12 cellular contexts compared by ENCODE assay signal in the genomic region with DNA sequence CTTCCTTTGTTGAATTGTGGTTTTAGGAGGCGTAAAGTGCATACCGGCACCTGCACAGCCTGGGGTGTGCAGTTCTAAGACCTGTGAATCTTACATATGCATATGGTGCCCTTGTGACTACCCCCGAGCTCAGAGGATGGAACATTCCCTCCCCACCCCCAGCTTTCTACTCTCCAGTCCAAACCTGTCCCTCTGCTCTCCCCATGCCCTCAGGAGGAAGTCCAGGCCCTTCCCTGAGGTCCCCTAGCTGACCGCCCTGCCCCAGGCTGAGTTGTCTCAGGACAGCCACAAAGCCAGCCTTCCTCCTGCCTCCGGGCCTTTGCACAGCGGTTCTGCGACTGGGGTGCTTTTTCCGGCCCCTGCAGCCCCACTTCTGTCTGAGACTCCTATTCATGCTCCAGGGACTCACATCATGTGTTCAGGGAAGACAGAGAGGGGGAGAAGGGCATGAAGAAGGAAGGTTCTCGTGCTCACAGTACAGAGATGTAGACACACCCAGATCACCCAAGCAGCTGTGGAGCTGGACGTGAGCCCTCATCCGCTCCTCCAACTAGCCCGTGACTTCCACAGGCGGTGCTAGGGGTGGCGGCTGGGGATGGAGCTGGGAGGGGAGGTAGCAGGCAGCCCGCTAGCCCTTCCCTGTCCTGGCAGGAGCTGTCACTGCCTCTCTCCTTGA. TPM values are rescaled to one million over a fixed set of nuclear protein-coding genes. Genes with fewer than 3 reads are reported as not detected.
DNase-seq lines count a peak whose midpoint lies in the region; ATAC-seq and TF ChIP-seq lines count a peak whose summit lies in the region.
"Had no signal": no experiment of that assay in that cellular context is flagged by ENCODE, and none has a peak within 500 bp of the region (broad histone marks: within the 10 kb centered on the region; RNA-seq: fewer than 3 reads in every experiment).

No MANE protein-coding gene starts in this region.

- H3K4me3 Mint-ChIP-seq in CD8-positive, alpha-beta T cell = no peak overlapping the region
- no peak overlapping the region for H3K4me3 Mint-ChIP-seq in activated T-helper 17 cell treated with anti-CD3 and anti-CD28 coated beads, Interleukin-2, amount 50 U/mL, for 72 hours

- H3K79me1 ChIP-seq in mesenchymal stem cell (replicated peaks; ENCODE audit: low read length, poor library complexity, severe bottlenecking) = no peaks in the 10 kb centered on the region

- no peaks in the 10 kb centered on the region for H3K4me1 Mint-ChIP-seq in CD8-positive, alpha-beta T cell (ENCODE audit: low read depth)
- H3K4me1 Mint-ChIP-seq in activated T-helper 17 cell treated with anti-CD3 and anti-CD28 coated beads, Interleukin-2, amount 50 U/mL, for 72 hours = peaks cover 5% of the 10 kb centered on the region

- no peaks in the 10 kb centered on the region for H3K36me3 Mint-ChIP-seq in CD8-positive, alpha-beta T cell
- H3K36me3 Mint-ChIP-seq in activated T-helper 17 cell treated with anti-CD3 and anti-CD28 coated beads, Interleukin-2, amount 50 U/mL, for 72 hours (ENCODE audit: low read depth) = no peaks in the 10 kb centered on the region

- H3K14ac ChIP-seq in mesenchymal stem cell (ENCODE audit: low read length in 2 of 2) = peak overlapping the region in 1 of 2 experiments; percentile 39

- no peak overlapping the region for H3K27ac Mint-ChIP-seq in CD8-positive, alpha-beta T cell
- no peak overlapping the region for H3K27ac Mint-ChIP-seq in activated T-helper 17 cell treated with anti-CD3 and anti-CD28 coated beads, Interleukin-2, amount 50 U/mL, for 72 hours

- no peak overlapping the region for H2BK12ac ChIP-seq in mesenchymal stem cell (ENCODE audit: low read length in 2 of 2)

- no peak overlapping the region for H4K8ac ChIP-seq in mesenchymal stem cell (ENCODE audit: low read length)

- H3K27me3 Mint-ChIP-seq in CD8-positive, alpha-beta T cell (ENCODE audit: low read depth) = no peaks in the 10 kb centered on the region
- no peaks in the 10 kb centered on the region for H3K27me3 Mint-ChIP-seq in activated T-helper 17 cell treated with anti-CD3 and anti-CD28 coated beads, Interleukin-2, amount 50 U/mL, for 72 hours

- CTCF ChIA-PET in CD8-positive, alpha-beta T cell (lab: Charles Lee) = no interaction called here

- no peak for TF ChIP-seq CTCF in VCaP (conservative IDR thresholded peaks at IDR 0.05)
- TF ChIP-seq CTCF in CD8-positive, alpha-beta T cell (IDR thresholded peaks at IDR 0.05) = no peak

- H2AK5ac ChIP-seq in mesenchymal stem cell (ENCODE audit: low read length, severe bottlenecking) = no peak overlapping the region

- H3K23ac ChIP-seq in mesenchymal stem cell (ENCODE audit: low read length in 2 of 2) = no peak overlapping the region

- no peak overlapping the region for H2AFZ ChIP-seq in mesenchymal stem cell (ENCODE audit: low read depth, low read length)

- H4K91ac ChIP-seq in mesenchymal stem cell (ENCODE audit: low read length) = no peak overlapping the region

- H3K9ac ChIP-seq in mesenchymal stem cell (ENCODE audit: low read length) = no peak overlapping the region

- no peak overlapping the region for H3K4ac ChIP-seq in mesenchymal stem cell (ENCODE audit: low read depth in 1 of 2, low read length in 2 of 2)

- H3K18ac ChIP-seq in mesenchymal stem cell (ENCODE audit: low read depth in 1 of 2, low read length in 2 of 2) = peak overlapping the region in 1 of 2 experiments; percentile 41

- no peaks in the 10 kb centered on the region for H3K9me3 Mint-ChIP-seq in CD8-positive, alpha-beta T cell
- H3K9me3 Mint-ChIP-seq in activated T-helper 17 cell treated with anti-CD3 and anti-CD28 coated beads, Interleukin-2, amount 50 U/mL, for 72 hours = no peaks in the 10 kb centered on the region

- H3K4me3 ChIP-seq in mesenchymal stem cell (ENCODE audit: insufficient read depth in 1 of 2, low read depth in 1 of 2, low read length in 2 of 2) = peak overlapping the region in 1 of 2 experiments; percentile 33
- H3K4me3 ChIP-seq in CD8-positive, alpha-beta T cell (ENCODE audit: low read depth, low read length) = no peak overlapping the region

- H3K36me3 ChIP-seq in mesenchymal stem cell (ENCODE audit: control insufficient read depth in 1 of 2, insufficient read depth in 2 of 2, low read depth in 1 of 2, low read length in 2 of 2) = peaks cover 0 to 3% of the 10 kb centered on the region in 2 experiments
- no peaks in the 10 kb centered on the region for H3K36me3 ChIP-seq in CD8-positive, alpha-beta T cell (ENCODE audit: insufficient read depth, low read length)
- H3K36me3 ChIP-seq: neutrophil had no signal

- intact Hi-C loops in CD8-positive, alpha-beta T cell (cut with DNase I, micrococcal nuclease) = no loop called here

- H2BK120ac ChIP-seq in mesenchymal stem cell (ENCODE audit: low read depth, low read length) = no peak overlapping the region

- no peaks in the 10 kb centered on the region for H3K9me3 ChIP-seq in mesenchymal stem cell (ENCODE audit: control insufficient read depth, low read length)
- H3K9me3 ChIP-seq in CD8-positive, alpha-beta T cell (ENCODE audit: low read length) = no peaks in the 10 kb centered on the region
- H3K9me3 ChIP-seq: neutrophil had no signal

- 70% methylated on average over 14 of the region's 15 CpGs for WGBS in mesenchymal stem cell

- no peak overlapping the region for H2BK5ac ChIP-seq in mesenchymal stem cell (ENCODE audit: low read depth, low read length, poor library complexity, severe bottlenecking)

- ATAC-seq in CD8-positive, alpha-beta T cell = no peak
- no peak for ATAC-seq in stimulated activated naive CD8-positive, alpha-beta T cell treated with anti-CD3 and anti-CD28 coated beads, Interleukin-15, Interleukin-2, amounts not matched to agents 100 U/mL and 50 U/mL, for 24 hours
- no peak for ATAC-seq in activated T-helper 17 cell treated with anti-CD3 and anti-CD28 coated beads, Interleukin-2, amount 50 U/mL, for 72 hours (replicated peaks)

- DNase-seq in A172 (ENCODE audit: low spot score) (peak; percentile 34), ELF-1 (ENCODE audit: low read depth, low spot score) (peak; percentile 73), mesenchymal stem cell (peak; percentile 2), dedifferentiated amniotic fluid mesenchymal stem cell (ENCODE audit: extremely low spot score) (no peak)
- DNase-seq in CD8-positive, alpha-beta T cell = no peak
- no peak for DNase-seq in stimulated activated naive CD8-positive, alpha-beta T cell treated with anti-CD3 and anti-CD28 coated beads, Interleukin-15, Interleukin-2, amounts not matched to agents 100 U/mL and 50 U/mL, for 24 hours
- DNase-seq: activated effector memory CD4-positive, alpha-beta T cell treated with anti-CD3 and anti-CD28 coated beads, Interleukin-2, amount 50 U/mL, for 16 hours; HCEC 1CT; NCI-H526 treated with DMSO at 0.1 percent for 48 hours had no signal

- no peak overlapping the region for H2BK15ac ChIP-seq in mesenchymal stem cell (ENCODE audit: low read depth, poor library complexity, severe bottlenecking)

- peaks cover 57% of the 10 kb centered on the region for H3K4me1 ChIP-seq in mesenchymal stem cell (ENCODE audit: control insufficient read depth, insufficient read depth, low read depth, low read length)
- no peaks in the 10 kb centered on the region for H3K4me1 ChIP-seq in CD8-positive, alpha-beta T cell (ENCODE audit: insufficient read depth, low read length)

- peaks cover 0 to 4% of the 10 kb centered on the region in 2 experiments for H3K27me3 ChIP-seq in mesenchymal stem cell (ENCODE audit: control insufficient read depth in 1 of 2, insufficient read depth in 1 of 2, low read length in 2 of 2)
- H3K27me3 ChIP-seq in CD8-positive, alpha-beta T cell (ENCODE audit: insufficient read depth, low read length) = no peaks in the 10 kb centered on the region

- H3K27ac ChIP-seq in VCaP (peak overlapping the region; percentile 96), mesenchymal stem cell (ENCODE audit: low read length, poor library complexity, severe bottlenecking) (no peak overlapping the region)
- no peak overlapping the region for H3K27ac ChIP-seq in CD8-positive, alpha-beta T cell (ENCODE audit: low read depth, low read length)
- H3K27ac ChIP-seq: neutrophil had no signal

- POLR2A ChIA-PET in CD8-positive, alpha-beta T cell (lab: Charles Lee) = no interaction called here

- no peak overlapping the region for H3K4me2 ChIP-seq in mesenchymal stem cell (ENCODE audit: low read length, poor library complexity, severe bottlenecking)

RNA-seq across cellular contexts. Expression of a gene that starts 50.7 kb away (rescaled TPM):
- total RNA-seq in A172 (2014; rRNA removed; shearing (Covaris generic)) = not detected in 2 replicates
- 0.11 TPM for polyA plus RNA-seq in mesenchymal stem cell (2013, experiment 1 of 2)
- 0.10 TPM for polyA plus RNA-seq in mesenchymal stem cell (2013, experiment 2 of 2)
- total RNA-seq in CD8-positive, alpha-beta T cell = not detected
- total RNA-seq in activated T-helper 17 cell treated with anti-CD3 and anti-CD28 coated beads, Interleukin-2, amount 50 U/mL, for 72 hours = not detected

Comparison
In these comparisons a context has a peak if more than half of its experiments do, and no peak if none do; other contexts are left out.
1. DNase-seq: peak in A172 (single experiment), ELF-1 (single experiment) and mesenchymal stem cell (single experiment); none in CD8-positive, alpha-beta T cell (0 of 7), stimulated activated naive CD8-positive, alpha-beta T cell treated with anti-CD3 and anti-CD28 coated beads, Interleukin-15, Interleukin-2, amounts not matched to agents 100 U/mL and 50 U/mL, for 24 hours (single experiment) and dedifferentiated amniotic fluid mesenchymal stem cell (single experiment).